In genomic region chr13:33433316-33433715, GRCh38 we compare ENCODE assay signal across 23 cellular contexts.
"Had no signal": no experiment of that assay in that cellular context is flagged by ENCODE, and none has a peak within 500 bp of the region (broad histone marks: within the 10 kb centered on the region; RNA-seq: fewer than 3 reads in every experiment).

No MANE protein-coding gene starts in this region.

- H3K9me3 ChIP-seq: colonic mucosa, esophagus squamous epithelium, gastrocnemius medialis, heart right ventricle, left lung, lower lobe of right lung, mucosa of descending colon had no signal

- H3K27me3 ChIP-seq: colonic mucosa, dorsolateral prefrontal cortex, esophagus squamous epithelium, gastrocnemius medialis, heart right ventricle, left lung had no signal

- H3K27ac ChIP-seq: colonic mucosa, dorsolateral prefrontal cortex, epithelial cell of prostate, esophagus squamous epithelium, gastrocnemius medialis, heart right ventricle, left lung, lower lobe of right lung had no signal

- H3K4me1 ChIP-seq: colonic mucosa, esophagus squamous epithelium, gastrocnemius medialis, heart right ventricle, left lung, lower lobe of right lung had no signal

- DNase-seq: colonic mucosa; cortex of kidney; dorsolateral prefrontal cortex; effector CD4-positive, alpha-beta T cell; effector memory CD4-positive, alpha-beta T cell; erythroblast; esophagus squamous epithelium; foreskin melanocyte; gastrocnemius medialis; glutamatergic neuron; head of caudate nucleus; heart right ventricle; hippocampal formation; left cardiac atrium; left lung; left ventricle myocardium superior; lower lobe of right lung; mesenchymal stem cell; mucosa of descending colon had no signal

- H3K4me3 Mint-ChIP-seq: dendritic cell treated with granulocyte-macrophage colony-stimulating factor and Interleukin-4, amounts not matched to agents 40 ng/mL and 50 ng/mL, for 4 days; mesothelial cell of epicardium had no signal

- H3K36me3 ChIP-seq: colonic mucosa, esophagus squamous epithelium, gastrocnemius medialis, heart right ventricle, left lung, lower lobe of right lung had no signal

- H3K27ac Mint-ChIP-seq: dendritic cell treated with granulocyte-macrophage colony-stimulating factor and Interleukin-4, amounts not matched to agents 40 ng/mL and 50 ng/mL, for 4 days; mesothelial cell of epicardium had no signal

- H3K36me3 Mint-ChIP-seq: mesothelial cell of epicardium had no signal

- H3K4me1 Mint-ChIP-seq: mesothelial cell of epicardium had no signal

- ATAC-seq: esophagus mucosa, gastrocnemius medialis, heart right ventricle, left cardiac atrium, left ventricle myocardium superior, lower lobe of right lung, mucosa of descending colon had no signal

- H3K4me3 ChIP-seq: colonic mucosa, dorsolateral prefrontal cortex, esophagus squamous epithelium, gastrocnemius medialis, heart right ventricle, left lung, lower lobe of right lung, mucosa of descending colon had no signal

- H3K27me3 Mint-ChIP-seq: dendritic cell treated with granulocyte-macrophage colony-stimulating factor and Interleukin-4, amounts not matched to agents 40 ng/mL and 50 ng/mL, for 4 days had no signal
